Comparison of ENCODE assay signal across 8 cellular contexts in genomic region chr1:152052606-152053005, GRCh38. TPM values are rescaled to one million over a fixed set of nuclear protein-coding genes. Genes with fewer than 3 reads are reported as not detected.
A peak's percentile ranks its signal among the peaks of the same experiment; 100 is the strongest.
DNase-seq lines count a peak whose midpoint lies in the region; ATAC-seq and TF ChIP-seq lines count a peak whose summit lies in the region.

No MANE protein-coding gene starts in this region.

- no peak for ATAC-seq in foreskin keratinocyte

- H3K9me3 ChIP-seq in osteoblast (ENCODE audit: low read depth, low read length) (no peaks in the 10 kb centered on the region), tibial nerve (no peaks in the 10 kb centered on the region)

- no peaks in the 10 kb centered on the region for H3K79me2 ChIP-seq in osteoblast (ENCODE audit: insufficient read depth, low read length)

- H3K36me3 ChIP-seq in osteoblast (ENCODE audit: insufficient read depth, low read length): no peaks in the 10 kb centered on the region
- no peaks in the 10 kb centered on the region for H3K36me3 ChIP-seq in tibial nerve

- H3K4me3 ChIP-seq in osteoblast (ENCODE audit: insufficient read depth, low read length) (no peak overlapping the region), tibial nerve (no peak overlapping the region)

- DNase-seq in ELR (ENCODE audit: low read depth): peak; percentile 84
- DNase-seq in MV-4-11 (lab: John Stamatoyannopoulos, UW): peak; percentile 71
- DNase-seq in SIG-M5 treated with dmso at 0.1 percent for 504 hours (lab: John Stamatoyannopoulos, UW; ENCODE audit: unreplicated experiment): peak; percentile 89
- peak; percentile 76 for DNase-seq in activated gamma-delta T cell treated with anti-CD3 and anti-CD28 coated beads, Interleukin-2, amount 50 U/mL, for 16 hours (ENCODE audit: low read depth)
- peak in 1 of 2 donors; percentile 61 for DNase-seq in foreskin keratinocyte
- DNase-seq in osteoblast (ENCODE audit: insufficient read length, low spot score, missing footprints): peak; percentile 66
- DNase-seq in tibial nerve (ENCODE audit: low spot score in 2 of 2): peak; percentile 82 to 95
- DNase-seq in cerebellar nuclear complex (lab: John Stamatoyannopoulos, UW): no peak

- H3K27ac ChIP-seq in foreskin keratinocyte (no peak overlapping the region), osteoblast (ENCODE audit: low read depth, low read length) (no peak overlapping the region), tibial nerve (no peak overlapping the region)

- no peaks in the 10 kb centered on the region for H4K20me1 ChIP-seq in osteoblast (ENCODE audit: insufficient read depth, low read length)

- no peak for TF ChIP-seq EP300 in tibial nerve (IDR thresholded peaks at IDR 0.05)

- H2AFZ ChIP-seq in osteoblast (ENCODE audit: low read length): no peak overlapping the region

- no peak for TF ChIP-seq POLR2A in tibial nerve (IDR thresholded peaks at IDR 0.05)

- WGBS in tibial nerve, 2 donors: 24 to 27% methylated on average over 11 of the region's 11 CpGs

- H3K4me1 ChIP-seq in foreskin keratinocyte (peaks cover 34% of the 10 kb centered on the region), osteoblast (ENCODE audit: insufficient read depth, low read length) (peaks cover 43% of the 10 kb centered on the region), tibial nerve (peaks cover 0 to 18% (median 7%) of the 10 kb centered on the region in 4 donors)

- no peak overlapping the region for H3K4me2 ChIP-seq in osteoblast (ENCODE audit: insufficient read depth, low read length)

- peaks cover 6% of the 10 kb centered on the region for H3K27me3 ChIP-seq in foreskin keratinocyte
- H3K27me3 ChIP-seq in osteoblast (ENCODE audit: insufficient read depth, low read length): peaks cover 40% of the 10 kb centered on the region
- H3K27me3 ChIP-seq in tibial nerve: no peaks in the 10 kb centered on the region

- TF ChIP-seq CTCF in foreskin keratinocyte (conservative IDR thresholded peaks at IDR 0.05) (peak; percentile 90), osteoblast (IDR thresholded peaks at IDR 0.05; ENCODE audit: extremely low read depth, low read depth, low read length) (peak; percentile 94), tibial nerve (IDR thresholded peaks at IDR 0.05) (peak; percentile 88 to 94 (median 89))

RNA-seq across cellular contexts. Expression of gene S100A11, which starts 15.8 kb away (rescaled TPM):
- total RNA-seq in foreskin keratinocyte (3,510 and 4,063 TPM in 2 replicates), osteoblast (142 and 167 TPM in 2 replicates), tibial nerve (100 to 1,000 TPM in 3 of 4 donors, 10 to 100 TPM in 1; 85.0 to 267 (median 145) TPM)
- polyA plus RNA-seq in foreskin keratinocyte: 7,478 and 9,136 TPM in 2 replicates

RNA-seq across cellular contexts. Expression of gene TCHHL1, which starts 36.3 kb away (rescaled TPM):
- total RNA-seq in foreskin keratinocyte (not detected in 2 replicates), osteoblast (not detected in 2 replicates), tibial nerve (not detected)
- polyA plus RNA-seq in foreskin keratinocyte: not detected in 2 replicates

RNA-seq across cellular contexts. Expression of gene S100A10, which starts 58.9 kb away (rescaled TPM):
- total RNA-seq in foreskin keratinocyte (1,585 and 1,601 TPM in 2 replicates), osteoblast (103 and 116 TPM in 2 replicates), tibial nerve (100 to 1,000 TPM; 108 to 230 (median 192) TPM)
- 2,964 and 3,214 TPM in 2 replicates for polyA plus RNA-seq in foreskin keratinocyte

Comparison
In these comparisons a context has a peak if more than half of its experiments do, and no peak if none do; other contexts are left out.
1. DNase-seq: peak in ELR (single experiment), MV-4-11 (single experiment), SIG-M5 treated with dmso at 0.1 percent for 504 hours (single experiment), activated gamma-delta T cell treated with anti-CD3 and anti-CD28 coated beads, Interleukin-2, amount 50 U/mL, for 16 hours (single experiment), osteoblast (single experiment) and tibial nerve (2 of 2); none in cerebellar nuclear complex (0 of 2).
2. RNA of gene S100A11, which starts 15.8 kb away (total RNA-seq): 3,510 to 4,063 TPM in foreskin keratinocyte; 85.0 to 267 TPM in tibial nerve and 142 to 167 TPM in osteoblast; every median in the first group is over 10 times any median in the second.
3. Peak in every context shown above with its lines, with median percentiles within 50 percentile points of each other: CTCF ChIP-seq.